ENCODE assay signal across 1 cellular context in genomic region chr6:39309942-39310531, GRCh38.
A peak's percentile ranks its signal among the peaks of the same experiment; 100 is the strongest.
TF ChIP-seq lines count a peak whose summit lies in the region.

No MANE protein-coding gene starts in this region.

TF ChIP-seq in HepG2, 621 proteins besides CTCF, POLR2A, EP300 and RAD21 (continued from another document):
- TF ChIP-seq, protein P1, sequence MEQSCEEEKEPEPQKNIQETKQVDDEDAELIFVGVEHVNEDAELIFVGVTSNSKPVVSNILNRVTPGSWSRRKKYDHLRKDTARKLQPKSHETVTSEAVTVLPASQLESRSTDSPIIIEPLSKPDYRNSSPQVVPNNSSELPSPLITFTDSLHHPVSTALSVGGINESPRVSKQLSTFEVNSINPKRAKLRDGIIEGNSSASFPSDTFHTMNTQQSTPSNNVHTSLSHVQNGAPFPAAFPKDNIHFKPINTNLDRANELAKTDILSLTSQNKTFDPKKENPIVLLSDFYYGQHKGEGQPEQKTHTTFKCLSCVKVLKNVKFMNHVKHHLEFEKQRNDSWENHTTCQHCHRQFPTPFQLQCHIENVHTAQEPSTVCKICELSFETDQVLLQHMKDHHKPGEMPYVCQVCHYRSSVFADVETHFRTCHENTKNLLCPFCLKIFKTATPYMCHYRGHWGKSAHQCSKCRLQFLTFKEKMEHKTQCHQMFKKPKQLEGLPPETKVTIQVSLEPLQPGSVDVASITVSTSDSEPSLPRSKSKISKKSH (CRISPR knock-in tag; IDR thresholded peaks at IDR 0.05; ENCODE audit: borderline replicate concordance): peak; percentile 31; the same call in 1 of the 2 replicates
- TF ChIP-seq ZNF180 (CRISPR knock-in tag; IDR thresholded peaks at IDR 0.05; ENCODE audit: borderline replicate concordance, low read depth): no peak
- no peak for TF ChIP-seq SMAD1 (CRISPR knock-in tag; IDR thresholded peaks at IDR 0.05; ENCODE audit: borderline replicate concordance, low read depth)
